8 cellular contexts compared by ENCODE assay signal in the genomic region with DNA sequence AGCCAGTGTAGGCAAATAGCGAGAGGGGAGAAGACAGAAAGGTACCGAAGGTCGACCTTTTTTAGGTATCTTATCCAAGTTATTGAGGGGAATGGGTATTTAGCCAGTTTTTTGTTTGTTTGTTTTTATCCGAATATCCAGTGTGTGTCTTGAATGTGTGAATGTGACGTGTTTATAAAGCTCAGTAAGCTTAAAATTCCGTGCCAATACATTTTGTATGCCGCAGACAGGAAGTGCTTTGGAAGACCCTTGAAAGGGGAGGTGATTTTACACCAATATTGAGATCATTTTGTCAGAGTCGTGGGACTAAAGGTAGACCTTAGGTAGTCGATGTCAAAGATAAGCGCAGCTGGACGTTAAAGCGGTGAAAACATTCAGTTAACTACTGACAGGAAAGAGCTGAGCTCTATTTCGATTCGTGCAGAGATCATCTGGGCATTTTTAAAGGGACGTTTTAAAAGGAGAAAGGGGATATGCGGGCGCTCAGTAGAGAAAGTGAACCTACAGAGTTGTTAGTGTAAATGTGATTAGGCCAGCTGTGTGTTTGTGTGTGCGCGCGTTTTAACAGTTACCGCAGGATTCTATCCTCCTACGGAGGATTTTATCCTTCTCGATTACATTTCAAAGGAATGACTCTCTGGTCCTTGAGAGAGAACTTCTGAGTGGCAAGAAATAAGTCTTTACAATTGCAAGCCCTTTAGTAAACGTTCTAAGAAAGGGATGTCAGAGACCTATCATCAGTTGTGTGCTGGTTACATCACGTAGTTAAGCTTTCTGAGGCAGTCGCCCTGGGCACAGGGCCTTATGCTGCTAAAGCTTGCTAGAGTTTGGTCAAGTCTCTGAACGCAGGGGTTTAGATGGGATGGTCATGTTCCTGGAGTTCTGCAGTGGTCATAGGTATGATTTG. TPM values are rescaled to one million over a fixed set of nuclear protein-coding genes. Genes with fewer than 3 reads are reported as not detected.
DNase-seq lines count a peak whose midpoint lies in the region; ATAC-seq, FAIRE-seq and TF ChIP-seq lines count a peak whose summit lies in the region.

No MANE protein-coding gene starts in this region.

- ATAC-seq in GM18873 (IDR thresholded peaks at IDR 0.05; ENCODE audit: low FRiP score, unreplicated experiment) (no peak), HG03135 (IDR thresholded peaks at IDR 0.05; ENCODE audit: unreplicated experiment) (no peak)

- CTCF ChIA-PET in A673 (lab: Charles Lee) = no interaction called here

- intact Hi-C loops in A673 (cut with micrococcal nuclease; ENCODE audit: unreplicated experiment) = loop anchor here (2.0 kb wide), 1 partner anchor 173 kb away; no protein-coding TSS in a partner anchor

- H3K4me3 ChIP-seq in A673 (ENCODE audit: low read depth, low read length, poor library complexity, severe bottlenecking) (peak overlapping the region; percentile 86), bronchial epithelial cell (ENCODE audit: low read depth, low read length) (peak overlapping the region; percentile 83)

- POLR2A ChIA-PET in A673 (lab: Charles Lee; ENCODE audit: low non-redundant PET) = no interaction called here

- H3K36me3 ChIP-seq in A673 (ENCODE audit: insufficient read depth, low read length, poor library complexity, severe bottlenecking) (no peaks in the 10 kb centered on the region), bronchial epithelial cell (ENCODE audit: control insufficient read depth, insufficient read depth, low read length) (no peaks in the 10 kb centered on the region)

- H3K27me3 ChIP-seq in A673 (replicated peaks; ENCODE audit: insufficient read depth, low read depth, low read length, poor library complexity) (no peaks in the 10 kb centered on the region), bronchial epithelial cell (ENCODE audit: control insufficient read depth, insufficient read depth, low read length) (no peaks in the 10 kb centered on the region)

- no peak for TF ChIP-seq CTCF in A673 (conservative IDR thresholded peaks at IDR 0.05; ENCODE audit: low read depth, low read length)
- no peak for TF ChIP-seq CTCF in bronchial epithelial cell (IDR thresholded peaks at IDR 0.05; ENCODE audit: insufficient read depth, low read length, severe bottlenecking)

- H3K9me3 ChIP-seq in A673 (ENCODE audit: low read depth, low read length, poor library complexity, severe bottlenecking) = no peaks in the 10 kb centered on the region

- FAIRE-seq in GM12891 (lab: Jason Lieb, UNC) (peak; percentile 43), bronchial epithelial cell (lab: Jason Lieb, UNC) (no peak), urothelium cell line (lab: Jason Lieb, UNC) (no peak)

- DNase-seq in A673 (ENCODE audit: low spot score) = peak; percentile 33
- DNase-seq in GM12891 (ENCODE audit: insufficient read length, low spot score) = no peak
- DNase-seq in NCI-H2227 (lab: John Stamatoyannopoulos, UW; ENCODE audit: unreplicated experiment) = peak; percentile 41
- DNase-seq in bronchial epithelial cell (ENCODE audit: low read depth) = peak; percentile 38
- DNase-seq in left kidney (ENCODE audit: low read depth, low spot score) = peak; percentile 65
- DNase-seq in urothelium cell line (ENCODE audit: low spot score) = peak; percentile 6

- BruUV-seq in A673 (replicated peaks; lab: Mats Ljungman, UMichigan) = TSS peak; percentile 90

- peak overlapping the region; percentile 97 for H3K27ac ChIP-seq in A673 (ENCODE audit: low read depth, low read length, poor library complexity, severe bottlenecking)

- no peak for TF ChIP-seq POLR2A in GM12891 (IDR thresholded peaks at IDR 0.05; ENCODE audit: low read depth, low read length)

- peaks cover 23% of the 10 kb centered on the region for H3K4me1 ChIP-seq in A673 (ENCODE audit: insufficient read depth, low read length, poor library complexity, severe bottlenecking)

TF ChIP-seq in GM12891, 5 proteins besides CTCF, POLR2A, EP300 and RAD21:
- no peak for TF ChIP-seq PAX5 (IDR thresholded peaks at IDR 0.05; ENCODE audit: insufficient read depth, low read length, severe bottlenecking)
- TF ChIP-seq SPI1 (IDR thresholded peaks at IDR 0.05; ENCODE audit: low read depth, low read length) = peak; percentile 35; the same call in 1 of the 2 replicates

RNA-seq across cellular contexts. Expression of gene ECHDC1, which starts 0.6 kb away (rescaled TPM):
- total RNA-seq in A673 (2021) (79.7 and 102 TPM in 2 replicates), bronchial epithelial cell (25.6 and 30.3 TPM in 2 replicates)
- polyA plus RNA-seq in GM12891 (2012; ENCODE audit: low read depth, missing spikeins) = 42.5 TPM
